In the genomic region with DNA sequence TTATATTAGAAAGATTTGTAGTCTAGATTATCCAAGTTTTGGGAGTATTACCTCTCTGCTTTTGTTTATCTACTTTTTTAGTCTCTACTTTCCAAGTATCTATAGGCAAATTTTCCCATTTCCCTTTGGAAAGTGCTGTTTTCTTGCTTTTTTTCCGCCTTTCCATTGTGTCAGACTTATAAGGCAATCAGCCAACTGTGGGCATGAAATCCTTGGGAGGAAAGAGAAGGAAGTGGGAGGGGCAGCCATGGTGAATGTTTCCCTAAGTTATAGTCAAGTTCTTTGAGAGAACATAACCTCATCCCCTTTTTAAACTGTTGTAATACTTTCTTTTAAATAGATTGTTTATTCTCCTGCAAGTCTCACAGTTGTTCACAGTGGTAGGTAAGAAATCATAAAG, we compare ENCODE assay signal across 14 cellular contexts. TPM values are rescaled to one million over a fixed set of nuclear protein-coding genes. Genes with fewer than 3 reads are reported as not detected.
DNase-seq lines count a peak whose midpoint lies in the region; ATAC-seq, FAIRE-seq and TF ChIP-seq lines count a peak whose summit lies in the region.
"Had no signal": no experiment of that assay in that cellular context is flagged by ENCODE, and none has a peak within 500 bp of the region (broad histone marks: within the 10 kb centered on the region; RNA-seq: fewer than 3 reads in every experiment).

No MANE protein-coding gene starts in this region.

- H3K4me1 ChIP-seq in heart left ventricle (peaks cover 8 to 53% (median 33%) of the 10 kb centered on the region in 12 donors), ascending aorta (peaks cover 7 to 20% of the 10 kb centered on the region in 2 donors), thoracic aorta (ENCODE audit: control insufficient read depth in 1 of 2, low read depth in 2 of 2) (peaks cover 34 to 45% of the 10 kb centered on the region in 2 donors), osteoblast (ENCODE audit: insufficient read depth, low read length) (peaks cover 10% of the 10 kb centered on the region)

- peaks cover 56% of the 10 kb centered on the region for H4K20me1 ChIP-seq in osteoblast (ENCODE audit: insufficient read depth, low read length)

- peaks cover 98% of the 10 kb centered on the region for H3K79me2 ChIP-seq in osteoblast (ENCODE audit: insufficient read depth, low read length)

- no peak for TF ChIP-seq POLR2A in heart left ventricle (IDR thresholded peaks at IDR 0.05)

- TF ChIP-seq CTCF in heart left ventricle (IDR thresholded peaks at IDR 0.05) (no peak), ascending aorta (IDR thresholded peaks at IDR 0.05) (no peak), thoracic aorta (IDR thresholded peaks at IDR 0.05) (no peak), osteoblast (IDR thresholded peaks at IDR 0.05; ENCODE audit: extremely low read depth, low read depth, low read length) (no peak), D721Med (IDR thresholded peaks at IDR 0.05; ENCODE audit: insufficient read depth, missing control alignments) (no peak)

- H3K4me3 ChIP-seq in heart left ventricle, result no peak overlapping the region
- no peak overlapping the region for H3K4me3 ChIP-seq in ascending aorta
- H3K4me3 ChIP-seq in thoracic aorta, result no peak overlapping the region
- H3K4me3 ChIP-seq in osteoblast (ENCODE audit: insufficient read depth, low read length), result no peak overlapping the region
- H3K4me3 ChIP-seq: uterus had no signal

- H2AFZ ChIP-seq in osteoblast (ENCODE audit: low read length), result no peak overlapping the region

- H3K36me3 ChIP-seq in heart left ventricle, result peaks cover 0 to 20% (median 0%) of the 10 kb centered on the region in 9 donors
- peaks cover 6 to 9% of the 10 kb centered on the region in 2 donors for H3K36me3 ChIP-seq in ascending aorta
- H3K36me3 ChIP-seq in thoracic aorta, result peaks cover 5% of the 10 kb centered on the region
- peaks cover 5% of the 10 kb centered on the region for H3K36me3 ChIP-seq in osteoblast (ENCODE audit: insufficient read depth, low read length)
- H3K36me3 ChIP-seq: uterus had no signal

- DNase-seq in heart left ventricle (peak in 3 of 5 donors; percentile 19 to 32 (median 32)), Right ventricle myocardium superior (no peak), ascending aorta (ENCODE audit: low spot score in 2 of 2) (no peak), iris pigment epithelial cell (ENCODE audit: low read depth) (peak; percentile 46), thoracic aorta (ENCODE audit: low spot score) (no peak), osteoblast (ENCODE audit: insufficient read length, low spot score, missing footprints) (no peak), D721Med (ENCODE audit: insufficient read length, low spot score) (no peak)
- no peak for DNase-seq in activated CD8-positive, alpha-beta memory T cell treated with anti-CD3 and anti-CD28 coated beads for 24 hours
- DNase-seq: DMS153, kidney glomerular epithelial cell, NCI-H2081 treated with DMSO at 0.1 percent for 48 hours, SW 1271, uterus had no signal

- ATAC-seq in heart left ventricle (peak in 1 of 4 donors; percentile 34), Right ventricle myocardium superior (ENCODE audit: poor library complexity) (no peak), thoracic aorta (ENCODE audit: insufficient number of reproducible peaks, low FRiP score, low read depth) (no peak)
- ATAC-seq: HCT116 had no signal

- H3K9me3 ChIP-seq in heart left ventricle (peaks cover 0 to 39% (median 20%) of the 10 kb centered on the region in 12 donors), ascending aorta (peaks cover 23 to 34% of the 10 kb centered on the region in 2 donors), thoracic aorta (peaks cover 18% of the 10 kb centered on the region), osteoblast (ENCODE audit: low read depth, low read length) (no peaks in the 10 kb centered on the region)

- intact Hi-C loops in heart left ventricle (cut with DNase I) (no loop called here), Right ventricle myocardium superior (cut with DNase I) (loop anchor here (10.0 kb wide), 1 partner anchor 51 kb away; the partner anchor contains the start of genes KLLN and PTEN), ascending aorta (cut with DNase I) (no loop called here)

- no peaks in the 10 kb centered on the region for H3K27me3 ChIP-seq in heart left ventricle
- no peaks in the 10 kb centered on the region for H3K27me3 ChIP-seq in ascending aorta
- no peaks in the 10 kb centered on the region for H3K27me3 ChIP-seq in thoracic aorta (replicated peaks; ENCODE audit: insufficient read depth)
- H3K27me3 ChIP-seq in osteoblast (ENCODE audit: insufficient read depth, low read length), result no peaks in the 10 kb centered on the region
- H3K27me3 ChIP-seq: uterus had no signal

- H3K4me2 ChIP-seq in osteoblast (ENCODE audit: insufficient read depth, low read length), result no peak overlapping the region

- WGBS in heart left ventricle, 4 donors, result 51 to 71% (median 65%) methylated on average over 1 of the region's 1 CpG

- peak overlapping the region in 6 of 12 donors; percentile 7 to 45 (median 10) for H3K27ac ChIP-seq in heart left ventricle
- peak overlapping the region; percentile 56 to 61 for H3K27ac ChIP-seq in ascending aorta
- peak overlapping the region; percentile 19 to 50 for H3K27ac ChIP-seq in thoracic aorta
- no peak overlapping the region for H3K27ac ChIP-seq in osteoblast (ENCODE audit: low read depth, low read length)

- FAIRE-seq in D721Med (lab: Jason Lieb, UNC), result no peak

RNA-seq across cellular contexts. Expression of gene PTEN, which starts 52.6 kb away (rescaled TPM):
- total RNA-seq in heart left ventricle, result 10 to 100 TPM; 47.5 to 77.7 (median 60.3) TPM
- 10 to 100 TPM; 20.1 to 33.1 TPM for polyA plus RNA-seq in heart left ventricle
- 54.3 TPM for total RNA-seq in Right ventricle myocardium superior
- 96.3 TPM for total RNA-seq in ascending aorta
- total RNA-seq in thoracic aorta, result 100 to 1,000 TPM; 146 to 168 TPM
- 169 and 193 TPM in 2 replicates for total RNA-seq in osteoblast

RNA-seq across cellular contexts. Expression of gene KLLN, which starts 52.7 kb away (rescaled TPM):
- total RNA-seq in heart left ventricle (under 1 TPM; 0.13 to 0.57 (median 0.43) TPM), Right ventricle myocardium superior (0.30 TPM), ascending aorta (not detected), thoracic aorta (under 1 TPM; 0.14 TPM), osteoblast (0.59 and 0.72 TPM in 2 replicates)
- under 1 TPM; 0.19 to 0.26 TPM for polyA plus RNA-seq in heart left ventricle

Comparison
In these comparisons a context has a peak if more than half of its experiments do, and no peak if none do; other contexts are left out.
1. DNase-seq: peak in heart left ventricle (3 of 5) and iris pigment epithelial cell (single experiment); none in Right ventricle myocardium superior (single experiment), ascending aorta (0 of 2), thoracic aorta (single experiment), activated CD8-positive, alpha-beta memory T cell treated with anti-CD3 and anti-CD28 coated beads for 24 hours (single experiment), osteoblast (single experiment) and D721Med (single experiment).